15 cellular contexts compared by ENCODE assay signal in the genomic region with DNA sequence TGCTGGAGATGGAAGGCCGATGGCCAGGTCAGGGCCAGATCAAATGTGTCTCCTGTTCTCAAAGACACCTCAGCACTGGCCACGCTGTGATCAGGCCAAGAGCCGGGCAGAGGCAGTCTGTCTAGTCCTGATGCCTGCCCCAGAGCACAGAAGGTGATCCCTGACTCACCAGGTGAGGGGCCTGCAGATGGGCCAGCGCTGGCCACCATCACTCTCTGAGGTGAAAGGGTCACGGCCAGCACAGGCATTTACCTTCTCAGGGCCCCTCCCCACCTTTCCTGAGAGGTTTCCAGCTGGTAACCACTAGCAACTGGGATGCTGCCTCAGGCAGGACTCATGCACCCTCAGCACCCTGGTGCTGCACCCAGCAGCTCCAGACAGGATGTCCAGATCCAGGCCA. TPM values are rescaled to one million over a fixed set of nuclear protein-coding genes. Genes with fewer than 3 reads are reported as not detected.
DNase-seq lines count a peak whose midpoint lies in the region; ATAC-seq and TF ChIP-seq lines count a peak whose summit lies in the region.
"Had no signal": no experiment of that assay in that cellular context is flagged by ENCODE, and none has a peak within 500 bp of the region (broad histone marks: within the 10 kb centered on the region; RNA-seq: fewer than 3 reads in every experiment).

No MANE protein-coding gene starts in this region.

- DNase-seq in activated CD4-positive, alpha-beta T cell treated with anti-CD3 and anti-CD28 coated beads for 36 hours = no peak
- no peak for DNase-seq in activated CD4-positive, alpha-beta T cell treated with anti-CD3 and anti-CD28 coated beads for 4 hours
- DNase-seq in T-cell (no peak), spleen (no peak), sciatic nerve (ENCODE audit: low spot score) (no peak)
- no peak for DNase-seq in effector memory CD4-positive, alpha-beta T cell
- DNase-seq: foreskin keratinocyte, Kasumi-1, NCI-H187, NCI-H82, sigmoid colon had no signal

- 71 to 86% (median 78%) methylated on average over 4 to 5 of the region's 5 CpGs for WGBS in spleen, 5 donors

- no peaks in the 10 kb centered on the region for H3K27me3 Mint-ChIP-seq in activated CD4-positive, alpha-beta T cell treated with anti-CD3 and anti-CD28 coated beads for 36 hours
- no peaks in the 10 kb centered on the region for H3K27me3 Mint-ChIP-seq in T-cell
- H3K27me3 Mint-ChIP-seq in stimulated activated memory B cell treated with anti-CD40 and anti-IgM and Interleukin-4, amounts not matched to agents 10 μg/mL and 1 μg/mL and 100 μg/mL, for 72 hours = no peaks in the 10 kb centered on the region

- no peaks in the 10 kb centered on the region for H3K9me3 ChIP-seq in effector memory CD4-positive, alpha-beta T cell (ENCODE audit: control insufficient read depth, low read length)
- H3K9me3 ChIP-seq in spleen = no peaks in the 10 kb centered on the region
- H3K9me3 ChIP-seq: sigmoid colon, SJSA1, suprapubic skin had no signal

- no peak for TF ChIP-seq CTCF in spleen (IDR thresholded peaks at IDR 0.05 in 8 of 11, conservative IDR thresholded peaks at IDR 0.05 in 3 of 11)

- POLR2A ChIA-PET in activated CD4-positive, alpha-beta T cell treated with anti-CD3 and anti-CD28 coated beads for 36 hours (lab: Charles Lee) = no interaction called here
- POLR2A ChIA-PET in T-cell (lab: Charles Lee) = interaction anchor here in 1 of 2 donors (1.0 kb wide), 1 partner anchor 32 kb away, joined by 3 read pairs; no protein-coding TSS in a partner anchor

- intact Hi-C loops in activated CD4-positive, alpha-beta T cell treated with anti-CD3 and anti-CD28 coated beads for 36 hours (cut with DNase I, micrococcal nuclease) = loop anchor here (2.0 to 5.0 kb wide), 2 partner anchors 37 to 285 kb away; partner anchors contain the start of genes NCAPH2 (in 1 of the 2) and TRABD (in 1 of the 2)
- intact Hi-C loops in spleen (cut with DNase I; ENCODE audit: low total_unique reads) (loop anchor here (10.0 kb wide), 1 partner anchor 127 kb away; the partner anchor contains the start of gene PPP6R2), sciatic nerve (cut with DNase I) (no loop called here)

- H3K4me3 ChIP-seq in effector memory CD4-positive, alpha-beta T cell (ENCODE audit: insufficient read depth, low read depth, low read length, poor library complexity, severe bottlenecking) = peak overlapping the region; percentile 5
- H3K4me3 ChIP-seq in spleen = no peak overlapping the region
- H3K4me3 ChIP-seq: sigmoid colon, SJSA1, suprapubic skin had no signal

- H3K27me3 ChIP-seq in effector memory CD4-positive, alpha-beta T cell (replicated peaks; ENCODE audit: control insufficient read depth, insufficient read depth, low read length, poor library complexity, severe bottlenecking) = no peaks in the 10 kb centered on the region
- no peaks in the 10 kb centered on the region for H3K27me3 ChIP-seq in spleen (replicated peaks in 1 of 7)
- H3K27me3 ChIP-seq: foreskin keratinocyte, sigmoid colon, SJSA1, suprapubic skin had no signal

- no peak overlapping the region for H3K4me3 Mint-ChIP-seq in activated CD4-positive, alpha-beta T cell treated with anti-CD3 and anti-CD28 coated beads for 36 hours
- peak overlapping the region; percentile 72 to 92 (median 91) for H3K4me3 Mint-ChIP-seq in T-cell
- peak overlapping the region; percentile 16 for H3K4me3 Mint-ChIP-seq in stimulated activated memory B cell treated with anti-CD40 and anti-IgM and Interleukin-4, amounts not matched to agents 10 μg/mL and 1 μg/mL and 100 μg/mL, for 72 hours

- H3K27ac ChIP-seq in effector memory CD4-positive, alpha-beta T cell (ENCODE audit: insufficient read depth, low read length, poor library complexity, severe bottlenecking) = peak overlapping the region; percentile 76
- peak overlapping the region in 4 of 8 donors; percentile 80 to 90 (median 86) for H3K27ac ChIP-seq in spleen
- H3K27ac ChIP-seq: foreskin keratinocyte, sigmoid colon, SJSA1, suprapubic skin had no signal

- CTCF ChIA-PET in activated CD4-positive, alpha-beta T cell treated with anti-CD3 and anti-CD28 coated beads for 36 hours (lab: Charles Lee) = interaction anchor here (0.6 to 3.4 kb wide), 6 partner anchors 19 to 323 kb away, joined by 3 to 14 read pairs (median 4); partner anchors contain the start of gene SCO2
- CTCF ChIA-PET in T-cell (lab: Charles Lee) = interaction anchor here in 1 of 2 donors (1.2 kb wide), 1 partner anchor 54 kb away, joined by 5 read pairs; the partner anchor contains the start of gene SCO2

- H3K36me3 Mint-ChIP-seq in activated CD4-positive, alpha-beta T cell treated with anti-CD3 and anti-CD28 coated beads for 36 hours (ENCODE audit: low read depth) = peaks cover 5% of the 10 kb centered on the region
- peaks cover 9% of the 10 kb centered on the region for H3K36me3 Mint-ChIP-seq in T-cell
- H3K36me3 Mint-ChIP-seq in stimulated activated memory B cell treated with anti-CD40 and anti-IgM and Interleukin-4, amounts not matched to agents 10 μg/mL and 1 μg/mL and 100 μg/mL, for 72 hours = peaks cover 17% of the 10 kb centered on the region

- peaks cover 60% of the 10 kb centered on the region for H3K4me1 ChIP-seq in effector memory CD4-positive, alpha-beta T cell (ENCODE audit: control insufficient read depth, insufficient read depth, low read length, poor library complexity, severe bottlenecking)
- peaks cover 52 to 82% (median 69%) of the 10 kb centered on the region in 6 donors for H3K4me1 ChIP-seq in spleen

- ATAC-seq in activated CD4-positive, alpha-beta T cell treated with anti-CD3 and anti-CD28 coated beads for 36 hours = no peak
- ATAC-seq in T-cell (replicated peaks in 1 of 4) (no peak), HG03097 (IDR thresholded peaks at IDR 0.05; ENCODE audit: low FRiP score, unreplicated experiment) (no peak), sciatic nerve (no peak)
- ATAC-seq in stimulated activated memory B cell treated with anti-CD40 and anti-IgM and Interleukin-4, amounts not matched to agents 10 μg/mL and 1 μg/mL and 100 μg/mL, for 72 hours = no peak
- ATAC-seq: foreskin keratinocyte had no signal

- peak overlapping the region; percentile 95 for H3K27ac Mint-ChIP-seq in activated CD4-positive, alpha-beta T cell treated with anti-CD3 and anti-CD28 coated beads for 36 hours
- peak overlapping the region; percentile 97 to 98 for H3K27ac Mint-ChIP-seq in T-cell
- H3K27ac Mint-ChIP-seq in stimulated activated memory B cell treated with anti-CD40 and anti-IgM and Interleukin-4, amounts not matched to agents 10 μg/mL and 1 μg/mL and 100 μg/mL, for 72 hours = peak overlapping the region; percentile 97

- TF ChIP-seq POLR2A in spleen (IDR thresholded peaks at IDR 0.05) = no peak

- no peaks in the 10 kb centered on the region for H3K9me3 Mint-ChIP-seq in activated CD4-positive, alpha-beta T cell treated with anti-CD3 and anti-CD28 coated beads for 36 hours (ENCODE audit: low read depth)
- H3K9me3 Mint-ChIP-seq in T-cell = no peaks in the 10 kb centered on the region
- no peaks in the 10 kb centered on the region for H3K9me3 Mint-ChIP-seq in stimulated activated memory B cell treated with anti-CD40 and anti-IgM and Interleukin-4, amounts not matched to agents 10 μg/mL and 1 μg/mL and 100 μg/mL, for 72 hours

- H3K36me3 ChIP-seq in effector memory CD4-positive, alpha-beta T cell (ENCODE audit: control insufficient read depth, insufficient read depth, low read length) = peaks cover 12% of the 10 kb centered on the region
- H3K36me3 ChIP-seq in spleen = peaks cover 0 to 15% (median 11%) of the 10 kb centered on the region in 6 donors

- peaks cover 55% of the 10 kb centered on the region for H3K4me1 Mint-ChIP-seq in activated CD4-positive, alpha-beta T cell treated with anti-CD3 and anti-CD28 coated beads for 36 hours
- peaks cover 66 to 69% (median 67%) of the 10 kb centered on the region in 3 donors for H3K4me1 Mint-ChIP-seq in T-cell
- H3K4me1 Mint-ChIP-seq in stimulated activated memory B cell treated with anti-CD40 and anti-IgM and Interleukin-4, amounts not matched to agents 10 μg/mL and 1 μg/mL and 100 μg/mL, for 72 hours = peaks cover 79% of the 10 kb centered on the region

RNA-seq across cellular contexts. Expression of gene SBF1, which starts 2.9 kb away (rescaled TPM):
- 10 to 100 TPM; 97.6 TPM for total RNA-seq in activated CD4-positive, alpha-beta T cell treated with anti-CD3 and anti-CD28 coated beads for 36 hours
- total RNA-seq in T-cell = 100 to 1,000 TPM; 193 to 318 (median 308) TPM
- total RNA-seq in spleen = 10 to 100 TPM; 65.2 to 96.9 (median 78.9) TPM
- 10 to 100 TPM; 35.7 to 63.3 (median 36.8) TPM for polyA plus RNA-seq in spleen
- 73.4 TPM for total RNA-seq in sciatic nerve

RNA-seq across cellular contexts. Expression of gene ADM2, which starts 9.4 kb away (rescaled TPM):
- 1 to 10 TPM; 7.5 to 7.9 TPM for total RNA-seq in activated CD4-positive, alpha-beta T cell treated with anti-CD3 and anti-CD28 coated beads for 36 hours
- total RNA-seq in T-cell (10 to 100 TPM in 3 of 5 donors, 1 to 10 TPM in 2; 1.5 to 11.3 (median 10.7) TPM), spleen (1 to 10 TPM; 1.2 to 3.5 (median 2.6) TPM), sciatic nerve (0.09 TPM)
- 1 to 10 TPM in 2 of 3 donors, under 1 TPM in 1; 0.74 to 2.1 (median 1.3) TPM for polyA plus RNA-seq in spleen
- total RNA-seq: sigmoid colon had no signal

RNA-seq across cellular contexts. Expression of gene MIOX, which starts 14.7 kb away (rescaled TPM):
- total RNA-seq in activated CD4-positive, alpha-beta T cell treated with anti-CD3 and anti-CD28 coated beads for 36 hours = under 1 TPM; 0.32 to 0.44 TPM
- total RNA-seq in T-cell (under 1 TPM in 4 of 5 donors, not detected in 1; 0.36 to 0.70 (median 0.54) TPM), spleen (1 to 10 TPM in 1 of 7 donors, not detected in 6; 2.2 TPM), sciatic nerve (not detected)
- polyA plus RNA-seq in spleen = under 1 TPM; 0.24 to 0.26 (median 0.26) TPM
- total RNA-seq: foreskin keratinocyte, sigmoid colon, SJSA1, suprapubic skin had no signal

RNA-seq across cellular contexts. Expression of gene LMF2, which starts 35.5 kb away (rescaled TPM):
- 10 to 100 TPM; 46.8 to 49.4 TPM for total RNA-seq in activated CD4-positive, alpha-beta T cell treated with anti-CD3 and anti-CD28 coated beads for 36 hours
- total RNA-seq in T-cell = 100 to 1,000 TPM in 4 of 5 donors, 10 to 100 TPM in 1; 90.5 to 188 (median 185) TPM
- total RNA-seq in spleen = 10 to 100 TPM; 62.5 to 81.1 (median 72.2) TPM
- 10 to 100 TPM; 36.6 to 71.2 (median 45.0) TPM for polyA plus RNA-seq in spleen
- 48.4 TPM for total RNA-seq in sciatic nerve

RNA-seq across cellular contexts. Expression of gene NCAPH2, which starts 36.1 kb away (rescaled TPM):
- 100 to 1,000 TPM; 115 to 123 TPM for total RNA-seq in activated CD4-positive, alpha-beta T cell treated with anti-CD3 and anti-CD28 coated beads for 36 hours
- 100 to 1,000 TPM in 2 of 5 donors, 10 to 100 TPM in 3; 80.1 to 110 (median 94.6) TPM for total RNA-seq in T-cell
- 10 to 100 TPM; 33.9 to 48.0 (median 38.1) TPM for total RNA-seq in spleen
- 10 to 100 TPM; 31.4 to 43.1 (median 35.0) TPM for polyA plus RNA-seq in spleen
- total RNA-seq in sciatic nerve = 39.8 TPM
